20 cellular contexts compared by ENCODE assay signal in genomic region chr12:33752854-33753253, GRCh38.
A peak's percentile ranks its signal among the peaks of the same experiment; 100 is the strongest.
DNase-seq lines count a peak whose midpoint lies in the region; ATAC-seq lines count a peak whose summit lies in the region.
"Had no signal": no experiment of that assay in that cellular context is flagged by ENCODE, and none has a peak within 500 bp of the region (broad histone marks: within the 10 kb centered on the region; RNA-seq: fewer than 3 reads in every experiment).

No MANE protein-coding gene starts in this region.

- intact Hi-C loops in left colon (cut with DNase I, micrococcal nuclease) (no loop called here), left cardiac atrium (cut with DNase I) (no loop called here)

- no peak for ATAC-seq in left colon
- ATAC-seq in left cardiac atrium, result no peak
- ATAC-seq: activated T-cell treated with anti-CD3 and anti-CD28 coated beads, Interleukin-2, amount 50 U/mL, for 72 hours; gastrocnemius medialis; natural killer cell; T-helper 17 cell had no signal

- DNase-seq in A172 (ENCODE audit: low spot score) (peak; percentile 7), HPDE6-E6E7 (ENCODE audit: extremely low spot score) (peak; percentile 5), RKO (ENCODE audit: low spot score) (peak; percentile 39), iPS-NIHi11 (ENCODE audit: low spot score) (peak; percentile 8), left colon (no peak), OCI-M2 (lab: John Stamatoyannopoulos, UW; ENCODE audit: unreplicated experiment) (no peak), left cardiac atrium (no peak)
- no peak for DNase-seq in activated naive CD4-positive, alpha-beta T cell (lab: John Stamatoyannopoulos, UW)
- DNase-seq: activated CD8-positive, alpha-beta memory T cell treated with anti-CD3 and anti-CD28 coated beads for 24 hours; activated naive CD8-positive, alpha-beta T cell treated with anti-CD3 and anti-CD28 coated beads, Interleukin-2, amount 10 ng/mL, durations not matched to agents 7 days and 5 days; activated T-cell treated with anti-CD3 and anti-CD28 coated beads, Interleukin-2, amount 50 U/mL, for 72 hours; CD4-positive, alpha-beta memory T cell; gastrocnemius medialis; H7; IMR-90; MV-4-11; natural killer cell; stimulated activated CD8-positive, alpha-beta memory T cell treated with anti-CD3 and anti-CD28 coated beads, Interleukin-4, amount 100 ng/mL, for 48 hours; substantia nigra; T-helper 17 cell had no signal

Comparison
In these comparisons a context has a peak if more than half of its experiments do, and no peak if none do; other contexts are left out.
1. DNase-seq: peak in A172 (single experiment), HPDE6-E6E7 (single experiment), RKO (single experiment) and iPS-NIHi11 (single experiment); none in activated naive CD4-positive, alpha-beta T cell (0 of 4), left colon (0 of 2), OCI-M2 (single experiment) and left cardiac atrium (single experiment).